Comparison of ENCODE assay signal across 18 cellular contexts in genomic region chr10:119293368-119293767, GRCh38.
DNase-seq lines count a peak whose midpoint lies in the region; ATAC-seq and TF ChIP-seq lines count a peak whose summit lies in the region.
"Had no signal": no experiment of that assay in that cellular context is flagged by ENCODE, and none has a peak within 500 bp of the region (broad histone marks: within the 10 kb centered on the region; RNA-seq: fewer than 3 reads in every experiment).

No MANE protein-coding gene starts in this region.

- POLR2A ChIA-PET in activated naive CD8-positive, alpha-beta T cell treated with anti-CD3 and anti-CD28 coated beads, Interleukin-2, amount 10 ng/mL, durations not matched to agents 7 days and 5 days (lab: Charles Lee) = interaction anchor here (0.7 to 0.9 kb wide), 5 partner anchors 8 to 128 kb away, joined by 3 to 4 read pairs (median 3); partner anchors contain the start of gene SFXN4
- POLR2A ChIA-PET in OCI-LY7 (lab: Charles Lee) = interaction anchor here (1.0 to 1.7 kb wide), 4 partner anchors 9 to 16 kb away, joined by 3 to 9 read pairs (median 6); no protein-coding TSS in a partner anchor

- no peaks in the 10 kb centered on the region for H3K9me2 ChIP-seq in OCI-LY7 (ENCODE audit: insufficient read depth, low read length)

- peaks cover 41% of the 10 kb centered on the region for H3K4me1 Mint-ChIP-seq in activated naive CD8-positive, alpha-beta T cell treated with anti-CD3 and anti-CD28 coated beads, Interleukin-2, amount 10 ng/mL, durations not matched to agents 7 days and 5 days
- peaks cover 46% of the 10 kb centered on the region for H3K4me1 Mint-ChIP-seq in activated naive CD8-positive, alpha-beta T cell treated with anti-CD3 and anti-CD28 coated beads, Interleukin-2, amount 50 U/mL, for 24 hours
- H3K4me1 Mint-ChIP-seq in immature natural killer cell = peaks cover 63 to 79% of the 10 kb centered on the region in 2 donors

- no TSS peak for BruUV-seq in OCI-LY7 (replicated peaks; lab: Mats Ljungman, UMichigan)

- no peaks in the 10 kb centered on the region for H4K20me1 ChIP-seq in OCI-LY7 (ENCODE audit: insufficient read depth, low read length)

- no peak for DNase-seq in activated naive CD8-positive, alpha-beta T cell treated with anti-CD3 and anti-CD28 coated beads, Interleukin-2, amount 10 ng/mL, durations not matched to agents 7 days and 5 days
- DNase-seq in activated naive CD8-positive, alpha-beta T cell treated with anti-CD3 and anti-CD28 coated beads, Interleukin-2, amount 50 U/mL, for 24 hours = no peak
- no peak for DNase-seq in OCI-LY7 (ENCODE audit: low spot score)
- DNase-seq in immature natural killer cell = no peak
- no peak for DNase-seq in stomach
- no peak for DNase-seq in AML-193 (lab: John Stamatoyannopoulos, UW)
- DNase-seq in stimulated activated naive CD4-positive, alpha-beta T cell (lab: John Stamatoyannopoulos, UW) = no peak
- DNase-seq: adrenal gland; Caco-2; EL; foreskin melanocyte; NCI-H146; NCI-H748 treated with DMSO at 0.1 percent for 48 hours; stimulated activated CD8-positive, alpha-beta memory T cell treated with anti-CD3 and anti-CD28 coated beads, Interleukin-4, amount 100 ng/mL, for 48 hours; T-helper 9 cell; testis had no signal

- no peaks in the 10 kb centered on the region for H3K36me3 ChIP-seq in OCI-LY7 (ENCODE audit: insufficient read depth, low read length)
- peaks cover 0 to 6% (median 4%) of the 10 kb centered on the region in 4 donors for H3K36me3 ChIP-seq in stomach
- H3K36me3 ChIP-seq: adrenal gland had no signal

- no peak for ATAC-seq in activated naive CD8-positive, alpha-beta T cell treated with anti-CD3 and anti-CD28 coated beads, Interleukin-2, amount 10 ng/mL, durations not matched to agents 7 days and 5 days (ENCODE audit: low read depth)
- ATAC-seq in activated naive CD8-positive, alpha-beta T cell treated with anti-CD3 and anti-CD28 coated beads, Interleukin-2, amount 50 U/mL, for 24 hours = no peak
- ATAC-seq: activated CD4-positive, CD25-positive, alpha-beta regulatory T cell treated with anti-CD3 and anti-CD28 coated beads, Interleukin-2, amount 50 U/mL, for 24 hours had no signal

- H3K9me3 ChIP-seq in OCI-LY7 (ENCODE audit: low read length) (peaks cover 6% of the 10 kb centered on the region; the same call in 1 of the 2 replicates), stomach (peaks cover 0 to 7% (median 0%) of the 10 kb centered on the region in 4 donors)
- H3K9me3 ChIP-seq: adrenal gland, Caco-2, testis had no signal

- peaks cover 4% of the 10 kb centered on the region for H3K9me3 Mint-ChIP-seq in activated naive CD8-positive, alpha-beta T cell treated with anti-CD3 and anti-CD28 coated beads, Interleukin-2, amount 10 ng/mL, durations not matched to agents 7 days and 5 days
- peaks cover 11% of the 10 kb centered on the region for H3K9me3 Mint-ChIP-seq in activated naive CD8-positive, alpha-beta T cell treated with anti-CD3 and anti-CD28 coated beads, Interleukin-2, amount 50 U/mL, for 24 hours
- H3K9me3 Mint-ChIP-seq in immature natural killer cell = peaks cover 0 to 5% (median 0%) of the 10 kb centered on the region in 6 donors

- no peaks in the 10 kb centered on the region for H3K79me2 ChIP-seq in OCI-LY7 (ENCODE audit: insufficient read depth, low read depth, low read length)

- no peak for TF ChIP-seq POLR2A in stomach (IDR thresholded peaks at IDR 0.05)

- TF ChIP-seq CTCF in OCI-LY7 (conservative IDR thresholded peaks at IDR 0.05; ENCODE audit: low read length) (no peak), stomach (IDR thresholded peaks at IDR 0.05) (no peak)

- peak overlapping the region; percentile 42 for H3K4me3 Mint-ChIP-seq in activated naive CD8-positive, alpha-beta T cell treated with anti-CD3 and anti-CD28 coated beads, Interleukin-2, amount 10 ng/mL, durations not matched to agents 7 days and 5 days
- no peak overlapping the region for H3K4me3 Mint-ChIP-seq in activated naive CD8-positive, alpha-beta T cell treated with anti-CD3 and anti-CD28 coated beads, Interleukin-2, amount 50 U/mL, for 24 hours
- H3K4me3 Mint-ChIP-seq in immature natural killer cell = peak overlapping the region in 3 of 5 donors; percentile 35 to 64 (median 56)
- H3K4me3 Mint-ChIP-seq: mesothelial cell of epicardium had no signal

- TF ChIP-seq EP300 in stomach (IDR thresholded peaks at IDR 0.05) = no peak

- WGBS in stomach, 5 donors = 41 to 71% (median 61%) methylated on average over 6 of the region's 6 CpGs

- H3K4me1 ChIP-seq in OCI-LY7 (ENCODE audit: insufficient read depth, low read length, poor library complexity, severe bottlenecking) = peaks cover 44% of the 10 kb centered on the region
- peaks cover 44 to 68% (median 55%) of the 10 kb centered on the region in 4 donors for H3K4me1 ChIP-seq in stomach

- peak overlapping the region; percentile 25 for H3K4me3 ChIP-seq in OCI-LY7 (ENCODE audit: low read depth, low read length, poor library complexity, severe bottlenecking)
- no peak overlapping the region for H3K4me3 ChIP-seq in stomach
- H3K4me3 ChIP-seq: adrenal gland, testis had no signal

- peak overlapping the region; percentile 69 for H3K4me2 ChIP-seq in OCI-LY7 (ENCODE audit: low read length)

- CTCF ChIA-PET in OCI-LY7 (lab: Charles Lee; ENCODE audit: unreplicated experiment) = interaction anchor here (0.8 to 1.3 kb wide), 2 partner anchors 11 to 15 kb away, joined by 3 to 4 read pairs; no protein-coding TSS in a partner anchor

- H3K27ac Mint-ChIP-seq in activated naive CD8-positive, alpha-beta T cell treated with anti-CD3 and anti-CD28 coated beads, Interleukin-2, amount 10 ng/mL, durations not matched to agents 7 days and 5 days = peak overlapping the region; percentile 82
- H3K27ac Mint-ChIP-seq in activated naive CD8-positive, alpha-beta T cell treated with anti-CD3 and anti-CD28 coated beads, Interleukin-2, amount 50 U/mL, for 24 hours = no peak overlapping the region
- H3K27ac Mint-ChIP-seq in immature natural killer cell = peak overlapping the region; percentile 65 to 86 (median 80)
- H3K27ac Mint-ChIP-seq: mesothelial cell of epicardium had no signal

- no peaks in the 10 kb centered on the region for H3K27me3 ChIP-seq in stomach
- H3K27me3 ChIP-seq: adrenal gland, testis had no signal

- peaks cover 2% of the 10 kb centered on the region for H3K27me3 Mint-ChIP-seq in activated naive CD8-positive, alpha-beta T cell treated with anti-CD3 and anti-CD28 coated beads, Interleukin-2, amount 10 ng/mL, durations not matched to agents 7 days and 5 days
- H3K27me3 Mint-ChIP-seq in activated naive CD8-positive, alpha-beta T cell treated with anti-CD3 and anti-CD28 coated beads, Interleukin-2, amount 50 U/mL, for 24 hours = no peaks in the 10 kb centered on the region
- H3K27me3 Mint-ChIP-seq in immature natural killer cell (ENCODE audit: low read depth in 3 of 3) = peaks cover 3 to 7% (median 6%) of the 10 kb centered on the region in 3 donors

- H3K27ac ChIP-seq in OCI-LY7 (ENCODE audit: low read depth, low read length, poor library complexity, severe bottlenecking) (peak overlapping the region; percentile 66), stomach (peak overlapping the region in 4 of 5 donors; percentile 7 to 87 (median 38))
- H3K27ac ChIP-seq: adrenal gland, testis had no signal

- H3K36me3 Mint-ChIP-seq in activated naive CD8-positive, alpha-beta T cell treated with anti-CD3 and anti-CD28 coated beads, Interleukin-2, amount 10 ng/mL, durations not matched to agents 7 days and 5 days = peaks cover 16% of the 10 kb centered on the region
- H3K36me3 Mint-ChIP-seq in activated naive CD8-positive, alpha-beta T cell treated with anti-CD3 and anti-CD28 coated beads, Interleukin-2, amount 50 U/mL, for 24 hours (ENCODE audit: low read depth) = peaks cover 8% of the 10 kb centered on the region
- H3K36me3 Mint-ChIP-seq in immature natural killer cell = peaks cover 12 to 23% (median 19%) of the 10 kb centered on the region in 3 donors

- intact Hi-C loops in OCI-LY7 (cut with micrococcal nuclease; ENCODE audit: unreplicated experiment) (no loop called here), stomach (cut with DNase I; ENCODE audit: low total_unique reads) (no loop called here)

- H2AFZ ChIP-seq in OCI-LY7 (ENCODE audit: low read length) = peak overlapping the region; percentile 79; the same call in 1 of the 2 replicates
